ENCODE assay signal across 22 cellular contexts in the genomic region with DNA sequence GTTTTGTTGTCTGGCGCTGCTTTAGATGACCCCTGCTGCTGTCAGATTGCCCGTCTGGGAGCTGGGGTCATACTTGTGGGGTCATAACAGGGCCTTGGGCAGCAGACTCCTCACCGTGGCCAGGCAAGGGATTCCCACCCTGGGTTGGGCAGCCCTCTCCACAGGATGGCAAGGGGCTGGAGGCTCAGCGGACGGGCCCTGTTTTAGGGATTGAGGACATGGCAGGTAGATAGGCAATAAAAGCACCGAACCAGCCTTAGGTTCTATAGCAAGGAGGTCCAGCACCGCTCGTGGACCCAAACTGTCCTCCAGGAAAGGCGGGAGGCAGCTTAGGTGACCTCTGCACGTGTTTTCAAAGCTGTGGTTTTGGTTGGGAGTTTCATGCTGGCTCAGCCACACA.
A peak's percentile ranks its signal among the peaks of the same experiment; 100 is the strongest.
DNase-seq lines count a peak whose midpoint lies in the region; ATAC-seq, FAIRE-seq and TF ChIP-seq lines count a peak whose summit lies in the region.
"Had no signal": no experiment of that assay in that cellular context is flagged by ENCODE, and none has a peak within 500 bp of the region (broad histone marks: within the 10 kb centered on the region; RNA-seq: fewer than 3 reads in every experiment).

No MANE protein-coding gene starts in this region.

- CTCF ChIA-PET in GM12878 (lab: Yijun Ruan, JAX): interaction anchor here (1.0 to 1.4 kb wide), 3 partner anchors 9 to 58 kb away, joined by 3 to 4 read pairs (median 3); no protein-coding TSS in a partner anchor

- H3K4me2 ChIP-seq in GM12878 (ENCODE audit: control insufficient read depth, insufficient read depth): no peak overlapping the region

- no TSS peak for BruUV-seq in GM12878 (replicated peaks; lab: Mats Ljungman, UMichigan)

- no peaks in the 10 kb centered on the region for H3K9me3 Mint-ChIP-seq in natural killer cell
- H3K9me3 Mint-ChIP-seq in natural killer cell treated with Interleukin-12 subunit alpha and Interleukin-12 subunit beta and Interleukin-15 and Interleukin-18, amount 100 ng/mL, for 72 hours: no peaks in the 10 kb centered on the region
- H3K9me3 Mint-ChIP-seq in naive B cell: no peaks in the 10 kb centered on the region
- H3K9me3 Mint-ChIP-seq: activated naive CD8-positive, alpha-beta T cell treated with anti-CD3 and anti-CD28 coated beads, Interleukin-2, amount 10 ng/mL, durations not matched to agents 7 days and 5 days had no signal

- WGBS in GM12878 (ENCODE audit: insufficient coverage, insufficient replicate concordance, low lambda C conversion rate, missing lambda C conversion rate): 98% methylated on average over 10 of the region's 10 CpGs
- 88% methylated on average over 10 of the region's 10 CpGs; no CpG with 5 or more reads in 1 of the 2 donors for WGBS in transverse colon (ENCODE audit: low coverage in 1 of 2), 2 donors

- H3K27ac Mint-ChIP-seq in natural killer cell (peak overlapping the region; percentile 94 to 99), naive B cell (peak overlapping the region; percentile 100)
- H3K27ac Mint-ChIP-seq in natural killer cell treated with Interleukin-12 subunit alpha and Interleukin-12 subunit beta and Interleukin-15 and Interleukin-18, amount 100 ng/mL, for 72 hours: peak overlapping the region in 1 of 2 donors; percentile 96
- H3K27ac Mint-ChIP-seq: H9 had no signal

- H3K9ac ChIP-seq in GM12878 (ENCODE audit: control insufficient read depth, insufficient read depth, low read length): no peak overlapping the region

- H3K27me3 ChIP-seq in GM12878 (replicated peaks in 1 of 2; ENCODE audit: control insufficient read depth in 2 of 2, insufficient read depth in 2 of 2, low read length in 1 of 2) (no peaks in the 10 kb centered on the region), transverse colon (no peaks in the 10 kb centered on the region)
- H3K27me3 ChIP-seq: ovary had no signal

- in situ Hi-C loops in GM12878 (cut with MboI) (no loop called here), transverse colon (cut with MboI; ENCODE audit: low pct_ligation_motif_present in 1 of 4, low pct_unique_long_range_greater_than_20kb in 1 of 4, low sequenced_read_pairs in 3 of 4) (no loop called here)

- H3K4me1 Mint-ChIP-seq in natural killer cell (peaks cover 48% of the 10 kb centered on the region in 2 donors), naive B cell (peaks cover 42 to 71% (median 52%) of the 10 kb centered on the region in 3 donors)
- H3K4me1 Mint-ChIP-seq in natural killer cell treated with Interleukin-12 subunit alpha and Interleukin-12 subunit beta and Interleukin-15 and Interleukin-18, amount 100 ng/mL, for 72 hours (ENCODE audit: low read depth in 2 of 2): peaks cover 39 to 40% of the 10 kb centered on the region in 2 donors

- H3K27ac ChIP-seq in GM12878 (ENCODE audit: control insufficient read depth, insufficient read depth) (no peak overlapping the region), substantia nigra (ENCODE audit: low read depth, low read length, poor library complexity, severe bottlenecking) (no peak overlapping the region), transverse colon (no peak overlapping the region)
- H3K27ac ChIP-seq: ovary had no signal

- H3K36me3 Mint-ChIP-seq in natural killer cell (no peaks in the 10 kb centered on the region), naive B cell (no peaks in the 10 kb centered on the region)
- H3K36me3 Mint-ChIP-seq in natural killer cell treated with Interleukin-12 subunit alpha and Interleukin-12 subunit beta and Interleukin-15 and Interleukin-18, amount 100 ng/mL, for 72 hours: no peaks in the 10 kb centered on the region

- no peak for TF ChIP-seq CTCF in natural killer cell (IDR thresholded peaks at IDR 0.05)
- TF ChIP-seq CTCF in GM12878 (IDR thresholded peaks at IDR 0.05 in 2 of 3, conservative IDR thresholded peaks at IDR 0.05 in 1 of 3; ENCODE audit: control insufficient read depth in 2 of 3, extremely low read depth in 1 of 3, insufficient read depth in 1 of 3, low read depth in 3 of 3, low read length in 3 of 3): no peak
- TF ChIP-seq CTCF in transverse colon (IDR thresholded peaks at IDR 0.05): no peak

- FAIRE-seq in GM12878 (lab: Jason Lieb, UNC): no peak
- FAIRE-seq: G401.6, keratinocyte, TTC549 had no signal

- H3K4me1 ChIP-seq in GM12878 (ENCODE audit: control insufficient read depth, insufficient read depth, low read length) (peaks cover 36% of the 10 kb centered on the region), transverse colon (peaks cover 18 to 42% (median 20%) of the 10 kb centered on the region in 4 donors)

- SMC1A ChIA-PET in GM12878 (lab: Charles Lee; ENCODE audit: uncharacterized antibody, unreplicated experiment): interaction anchor here (1.9 kb wide), 2 partner anchors 14 to 40 kb away, joined by 5 read pairs; no protein-coding TSS in a partner anchor

- H3K27me3 Mint-ChIP-seq in natural killer cell (ENCODE audit: low read depth in 2 of 2) (no peaks in the 10 kb centered on the region), naive B cell (no peaks in the 10 kb centered on the region)
- H3K27me3 Mint-ChIP-seq in natural killer cell treated with Interleukin-12 subunit alpha and Interleukin-12 subunit beta and Interleukin-15 and Interleukin-18, amount 100 ng/mL, for 72 hours: no peaks in the 10 kb centered on the region
- H3K27me3 Mint-ChIP-seq: activated CD8-positive, alpha-beta memory T cell treated with anti-CD3 and anti-CD28 coated beads, Interleukin-2, amount 10 ng/mL, durations not matched to agents 7 days and 5 days; activated naive CD8-positive, alpha-beta T cell treated with anti-CD3 and anti-CD28 coated beads, Interleukin-2, amount 10 ng/mL, durations not matched to agents 7 days and 5 days had no signal

- intact Hi-C loops in natural killer cell (cut with micrococcal nuclease): no loop called here
- intact Hi-C loops in GM12878 (cut with micrococcal nuclease; ENCODE audit: unreplicated experiment): no loop called here
- intact Hi-C loops in transverse colon (cut with DNase I; ENCODE audit: low total_unique reads): no loop called here

- peaks cover 9% of the 10 kb centered on the region for H3K79me2 ChIP-seq in GM12878 (ENCODE audit: control insufficient read depth, insufficient read depth, low read length)

- H3K36me3 ChIP-seq in GM12878 (ENCODE audit: control insufficient read depth in 2 of 2, insufficient read depth in 2 of 2, low read length in 1 of 2) (no peaks in the 10 kb centered on the region; a peak in 1 of 4 replicates), transverse colon (no peaks in the 10 kb centered on the region)
- H3K36me3 ChIP-seq: ovary had no signal

- RAD21 ChIA-PET in GM12878 (lab: Charles Lee; ENCODE audit: unreplicated experiment): interaction anchor here (0.7 to 1.2 kb wide), 2 partner anchors 15 to 178 kb away, joined by 3 read pairs; no protein-coding TSS in a partner anchor

- no peaks in the 10 kb centered on the region for H4K20me1 ChIP-seq in GM12878 (ENCODE audit: control insufficient read depth, insufficient read depth)

- POLR2A ChIA-PET in GM12878 (lab: Charles Lee): no interaction called here

- H3K9me3 ChIP-seq in GM12878 (replicated peaks; ENCODE audit: control insufficient read depth, insufficient read depth, low read length): no peaks in the 10 kb centered on the region
- no peaks in the 10 kb centered on the region for H3K9me3 ChIP-seq in transverse colon
- H3K9me3 ChIP-seq: ovary had no signal

- no peak overlapping the region for H2AFZ ChIP-seq in GM12878 (ENCODE audit: control insufficient read depth, low read depth, low read length)

- H3K4me3 ChIP-seq in GM12878: no peak overlapping the region
- no peak overlapping the region for H3K4me3 ChIP-seq in transverse colon
- H3K4me3 ChIP-seq: ovary had no signal

- DNase-seq in natural killer cell: no peak
- no peak for DNase-seq in natural killer cell treated with Interleukin-12 subunit alpha and Interleukin-12 subunit beta and Interleukin-15 and Interleukin-18, amount 100 ng/mL, for 72 hours (ENCODE audit: low spot score)
- DNase-seq in GM12878 (ENCODE audit: low read depth, low spot score): no peak
- DNase-seq in naive B cell: no peak
- DNase-seq in substantia nigra (lab: John Stamatoyannopoulos, UW): no peak
- no peak for DNase-seq in transverse colon
- DNase-seq: activated CD4-positive, alpha-beta T cell treated with anti-CD3 and anti-CD28 coated beads for 1 hour; activated CD8-positive, alpha-beta memory T cell treated with anti-CD3 and anti-CD28 coated beads, Interleukin-2, amount 10 ng/mL, durations not matched to agents 7 days and 5 days; activated naive CD8-positive, alpha-beta T cell treated with anti-CD3 and anti-CD28 coated beads, Interleukin-2, amount 10 ng/mL, durations not matched to agents 7 days and 5 days; cerebellar nuclear complex; DMS153; foreskin melanocyte; H9; KG1; NCI-H2171; NCI-H69; right cardiac atrium had no signal

- ATAC-seq in natural killer cell: no peak
- no peak for ATAC-seq in natural killer cell treated with Interleukin-12 subunit alpha and Interleukin-12 subunit beta and Interleukin-15 and Interleukin-18, amount 100 ng/mL, for 72 hours
- ATAC-seq in GM12878: no peak
- no peak for ATAC-seq in naive B cell (ENCODE audit: low read depth in 2 of 2)
- ATAC-seq in HG02759 (IDR thresholded peaks at IDR 0.05; ENCODE audit: unreplicated experiment): no peak
- ATAC-seq: activated CD8-positive, alpha-beta memory T cell treated with anti-CD3 and anti-CD28 coated beads, Interleukin-2, amount 10 ng/mL, durations not matched to agents 7 days and 5 days; right cardiac atrium had no signal

- TF ChIP-seq RAD21 in GM12878 (IDR thresholded peaks at IDR 0.05; ENCODE audit: insufficient read depth, low read depth, low read length): no peak

- no peak overlapping the region for H3K4me3 Mint-ChIP-seq in natural killer cell
- no peak overlapping the region for H3K4me3 Mint-ChIP-seq in natural killer cell treated with Interleukin-12 subunit alpha and Interleukin-12 subunit beta and Interleukin-15 and Interleukin-18, amount 100 ng/mL, for 72 hours
- no peak overlapping the region for H3K4me3 Mint-ChIP-seq in naive B cell
- H3K4me3 Mint-ChIP-seq: activated CD8-positive, alpha-beta memory T cell treated with anti-CD3 and anti-CD28 coated beads, Interleukin-2, amount 10 ng/mL, durations not matched to agents 7 days and 5 days; activated naive CD8-positive, alpha-beta T cell treated with anti-CD3 and anti-CD28 coated beads, Interleukin-2, amount 10 ng/mL, durations not matched to agents 7 days and 5 days; H9 had no signal

- TF ChIP-seq EP300 in GM12878 (IDR thresholded peaks at IDR 0.05; ENCODE audit: borderline replicate concordance in 1 of 2, control insufficient read depth in 1 of 2, low read depth in 2 of 2, low read length in 2 of 2): no peak
- no peak for TF ChIP-seq EP300 in transverse colon (IDR thresholded peaks at IDR 0.05; ENCODE audit: low read depth)

- TF ChIP-seq POLR2A in GM12878 (IDR thresholded peaks at IDR 0.05; ENCODE audit: low read depth, low read length) (no peak), transverse colon (IDR thresholded peaks at IDR 0.05) (no peak)

TF ChIP-seq in GM12878, 131 proteins besides CTCF, POLR2A, EP300 and RAD21 (continues in another document):
- TF ChIP-seq BHLHE40 (IDR thresholded peaks at IDR 0.05; ENCODE audit: borderline replicate concordance in 1 of 2, low read depth in 2 of 2, low read length in 1 of 2) (0 out of 4 replicates have a peak, but pooled peaks of 1 of the 2 experiments have one; percentile 14), RUNX3 (IDR thresholded peaks at IDR 0.05; ENCODE audit: low read length) (0 out of 2 replicates have a peak, but pooled peaks have one; percentile 11)
